In genomic region chr15:67641453-67641852, GRCh38 we compare ENCODE assay signal across 26 cellular contexts.
DNase-seq lines count a peak whose midpoint lies in the region; ATAC-seq, FAIRE-seq and TF ChIP-seq lines count a peak whose summit lies in the region.
"Had no signal": no experiment of that assay in that cellular context is flagged by ENCODE, and none has a peak within 500 bp of the region (broad histone marks: within the 10 kb centered on the region; RNA-seq: fewer than 3 reads in every experiment).

No MANE protein-coding gene starts in this region.

- no peak overlapping the region for H2BK5ac ChIP-seq in mesendoderm (ENCODE audit: low read length)

- TF ChIP-seq RAD21 in A549 (conservative IDR thresholded peaks at IDR 0.05 in 1 of 2, IDR thresholded peaks at IDR 0.05 in 1 of 2): no peak

- H3K79me2 ChIP-seq in GM23338 (replicated peaks; ENCODE audit: insufficient read depth): no peaks in the 10 kb centered on the region
- H3K79me2 ChIP-seq in mesendoderm (ENCODE audit: control insufficient read depth, insufficient read depth, low read length): no peaks in the 10 kb centered on the region

- ATAC-seq in A549: no peak
- ATAC-seq in GM23338: no peak; the same call in 2 of the 3 replicates
- no peak for ATAC-seq in psoas muscle
- no peak for ATAC-seq in GM21447 (IDR thresholded peaks at IDR 0.05; ENCODE audit: unreplicated experiment)

- no peak overlapping the region for H2BK120ac ChIP-seq in mesendoderm (ENCODE audit: low read depth, low read length)

- H3K27ac ChIP-seq in A549 (no peak overlapping the region), GM23338 (ENCODE audit: low read depth) (no peak overlapping the region), mesendoderm (ENCODE audit: low read depth, low read length) (no peak overlapping the region), psoas muscle (no peak overlapping the region)
- H3K27ac ChIP-seq: adrenal gland, KMS-11, prostate gland, sigmoid colon, tibial artery had no signal

- H3K4me2 ChIP-seq in A549 (no peak overlapping the region), GM23338 (no peak overlapping the region), mesendoderm (ENCODE audit: low read length) (no peak overlapping the region)
- H3K4me2 ChIP-seq: KMS-11 had no signal

- no peak overlapping the region for H3K23ac ChIP-seq in mesendoderm (ENCODE audit: low read length)

- no peak for TF ChIP-seq CTCF in A549 (IDR thresholded peaks at IDR 0.05)
- 0 out of 4 replicates have a peak, but pooled peaks of 1 of the 2 experiments have one; percentile 19 for TF ChIP-seq CTCF in GM23338 (conservative IDR thresholded peaks at IDR 0.05; ENCODE audit: low read depth in 2 of 2)
- TF ChIP-seq CTCF in psoas muscle (IDR thresholded peaks at IDR 0.05): no peak

- POLR2A ChIA-PET in A549 (lab: Yijun Ruan, JAX): no interaction called here

- no peak overlapping the region for H3K18ac ChIP-seq in mesendoderm (ENCODE audit: low read length)

- no peak overlapping the region for H2AK5ac ChIP-seq in mesendoderm (ENCODE audit: low read length)

- no peak overlapping the region; the same call in 1 of the 2 replicates for H3K27ac Mint-ChIP-seq in GM23338
- H3K27ac Mint-ChIP-seq: activated CD4-positive, alpha-beta memory T cell treated with anti-CD3 and anti-CD28 coated beads for 36 hours; activated T-helper 1 cell treated with anti-CD3 and anti-CD28 coated beads, Interleukin-12 subunit alpha, Interleukin-12 subunit beta, Interleukin-2, Interleukin-4 antibody, amounts not matched to agents 30 ng/mL and 10 ng/mL and 1 ng/mL, durations not matched to agents 14 hours and 24 hours and 36 hours; dendritic cell treated with granulocyte-macrophage colony-stimulating factor and Interleukin-4, amounts not matched to agents 40 ng/mL and 50 ng/mL, for 4 days; T-helper 2 cell treated with Interferon-gamma antibody and Interleukin-4, amounts not matched to agents 5 μg/mL and 100 μg/mL, for 36 hours had no signal

- H3K4me1 ChIP-seq in A549 (no peaks in the 10 kb centered on the region), GM23338 (ENCODE audit: insufficient read depth) (peaks cover 13% of the 10 kb centered on the region), mesendoderm (ENCODE audit: control insufficient read depth, low read depth, low read length) (no peaks in the 10 kb centered on the region), psoas muscle (no peaks in the 10 kb centered on the region)
- H3K4me1 ChIP-seq: adrenal gland, prostate gland, tibial artery had no signal

- H2AFZ ChIP-seq in GM23338: no peak overlapping the region

- H3K36me3 Mint-ChIP-seq in GM23338 (ENCODE audit: low read depth): peaks cover 14% of the 10 kb centered on the region; the same call in 2 of the 3 replicates

- H3K9me3 ChIP-seq in A549 (no peaks in the 10 kb centered on the region), psoas muscle (no peaks in the 10 kb centered on the region)
- H3K9me3 ChIP-seq: adrenal gland, prostate gland, sigmoid colon, tibial artery had no signal

- no peak overlapping the region for H2BK15ac ChIP-seq in mesendoderm (replicated peaks; ENCODE audit: low read depth)

- no peak overlapping the region for H3K9ac ChIP-seq in mesendoderm (ENCODE audit: low read length)
- H3K9ac ChIP-seq: KMS-11 had no signal

- no peak overlapping the region for H4K5ac ChIP-seq in mesendoderm (ENCODE audit: low read length)

- H3K9me3 Mint-ChIP-seq in GM23338: no peaks in the 10 kb centered on the region; the same call in 2 of the 3 replicates
- H3K9me3 Mint-ChIP-seq: activated CD4-positive, alpha-beta memory T cell treated with anti-CD3 and anti-CD28 coated beads for 36 hours; activated T-helper 1 cell treated with anti-CD3 and anti-CD28 coated beads, Interleukin-12 subunit alpha, Interleukin-12 subunit beta, Interleukin-2, Interleukin-4 antibody, amounts not matched to agents 30 ng/mL and 10 ng/mL and 1 ng/mL, durations not matched to agents 14 hours and 24 hours and 36 hours; central memory CD8-positive, alpha-beta T cell; dendritic cell treated with granulocyte-macrophage colony-stimulating factor and Interleukin-4, amounts not matched to agents 40 ng/mL and 50 ng/mL, for 4 days; T-helper 2 cell treated with Interferon-gamma antibody and Interleukin-4, amounts not matched to agents 5 μg/mL and 100 μg/mL, for 36 hours had no signal

- H3K4ac ChIP-seq in mesendoderm (ENCODE audit: low read depth, low read length): no peak overlapping the region

- no peaks in the 10 kb centered on the region for H3K79me1 ChIP-seq in mesendoderm (ENCODE audit: low read length)

- no peak overlapping the region for H4K8ac ChIP-seq in mesendoderm (ENCODE audit: low read depth, low read length)

- H3K4me3 Mint-ChIP-seq in GM23338: no peak overlapping the region
- H3K4me3 Mint-ChIP-seq: activated CD4-positive, alpha-beta memory T cell treated with anti-CD3 and anti-CD28 coated beads for 36 hours; activated T-helper 1 cell treated with anti-CD3 and anti-CD28 coated beads, Interleukin-12 subunit alpha, Interleukin-12 subunit beta, Interleukin-2, Interleukin-4 antibody, amounts not matched to agents 30 ng/mL and 10 ng/mL and 1 ng/mL, durations not matched to agents 14 hours and 24 hours and 36 hours; central memory CD8-positive, alpha-beta T cell; dendritic cell treated with granulocyte-macrophage colony-stimulating factor and Interleukin-4, amounts not matched to agents 40 ng/mL and 50 ng/mL, for 4 days; T-helper 2 cell treated with Interferon-gamma antibody and Interleukin-4, amounts not matched to agents 5 μg/mL and 100 μg/mL, for 36 hours had no signal

- CTCF ChIA-PET in A549 (lab: Yijun Ruan, JAX): no interaction called here

- H4K20me1 ChIP-seq in GM23338 (replicated peaks; ENCODE audit: insufficient read depth): no peaks in the 10 kb centered on the region

- H3K27me3 ChIP-seq in GM23338 (ENCODE audit: insufficient read depth): no peaks in the 10 kb centered on the region
- no peaks in the 10 kb centered on the region for H3K27me3 ChIP-seq in mesendoderm (ENCODE audit: insufficient read depth, low read length, poor library complexity)
- no peaks in the 10 kb centered on the region for H3K27me3 ChIP-seq in psoas muscle (ENCODE audit: insufficient read depth in 3 of 3, low read length in 2 of 3)
- H3K27me3 ChIP-seq: adrenal gland, sigmoid colon, tibial artery had no signal

- FAIRE-seq in A549 (lab: Jason Lieb, UNC): peak; percentile 70
- FAIRE-seq: G401.6 had no signal

- no peaks in the 10 kb centered on the region for H3F3A ChIP-seq in GM23338 (replicated peaks; ENCODE audit: low read depth)

- 71% methylated on average over 3 of the region's 3 CpGs for WGBS in A549 (ENCODE audit: missing lambda C conversion rate)
- WGBS in mesendoderm (ENCODE audit: extremely low coverage, insufficient coverage, low lambda C conversion rate): no CpG with 5 or more reads among the region's 3 CpGs
- 67 to 76% (median 73%) methylated on average over 3 of the region's 3 CpGs for WGBS in psoas muscle, 3 donors

- H3K36me3 ChIP-seq in GM23338 (ENCODE audit: insufficient read depth): no peaks in the 10 kb centered on the region
- no peaks in the 10 kb centered on the region for H3K36me3 ChIP-seq in mesendoderm (ENCODE audit: control insufficient read depth, insufficient read depth, low read length)
- H3K36me3 ChIP-seq in psoas muscle (ENCODE audit: insufficient read depth in 1 of 2, low read depth in 1 of 2): peaks cover 0 to 7% of the 10 kb centered on the region in 2 donors
- H3K36me3 ChIP-seq: adrenal gland, prostate gland had no signal

- TF ChIP-seq EP300 in A549 (IDR thresholded peaks at IDR 0.05): no peak

- no peak overlapping the region for H3K56ac ChIP-seq in mesendoderm (ENCODE audit: low read length)

- H3K9me2 ChIP-seq in GM23338 (ENCODE audit: insufficient read depth): no peaks in the 10 kb centered on the region

- intact Hi-C loops in psoas muscle (cut with DNase I): no loop called here

- no peak for TF ChIP-seq POLR2A in A549 (IDR thresholded peaks at IDR 0.05; ENCODE audit: low read length)

- no peak overlapping the region for H3K4me3 ChIP-seq in A549
- no peak overlapping the region for H3K4me3 ChIP-seq in GM23338
- no peak overlapping the region for H3K4me3 ChIP-seq in mesendoderm (ENCODE audit: low read length)
- H3K4me3 ChIP-seq in psoas muscle: no peak overlapping the region
- H3K4me3 ChIP-seq: adrenal gland, prostate gland, sigmoid colon, tibial artery had no signal

- DNase-seq in A549 (ENCODE audit: low read depth in 1 of 2, low spot score in 1 of 2): no peak
- peak; percentile 27 for DNase-seq in GM23338 (ENCODE audit: low spot score)
- DNase-seq in NCI-H526 treated with DMSO at 0.1 percent for 48 hours (lab: John Stamatoyannopoulos, UW): peak; percentile 75
- peak; percentile 7 for DNase-seq in mesendoderm
- DNase-seq in Kasumi-1 (lab: John Stamatoyannopoulos, UW): no peak
- DNase-seq in psoas muscle: no peak
- DNase-seq: activated CD4-positive, alpha-beta memory T cell treated with anti-CD3 and anti-CD28 coated beads for 36 hours; activated CD4-positive, alpha-beta T cell treated with anti-CD3 and anti-CD28 coated beads for 1 hour; activated CD8-positive, alpha-beta memory T cell treated with anti-CD3 and anti-CD28 coated beads, Interleukin-2, amount 50 U/mL, for 4 hours; activated naive CD4-positive, alpha-beta T cell treated with Interleukin-2 at 50 U/mL for 16 hours; adrenal gland; DMS153; islet precursor cell; NCI-H2171 treated with DMSO at 0.1 percent for 48 hours; NCI-H82; sigmoid colon; stimulated activated CD4-positive, alpha-beta T cell treated with anti-CD3 and anti-CD28 coated beads, Interleukin-4, amount 100 ng/mL, for 4 hours; tibial artery had no signal

- H3K4me1 Mint-ChIP-seq in GM23338: peaks cover 16% of the 10 kb centered on the region
- H3K4me1 Mint-ChIP-seq: central memory CD8-positive, alpha-beta T cell had no signal

- H3K27me3 Mint-ChIP-seq in GM23338 (ENCODE audit: insufficient read depth, low read depth, poor library complexity): peaks cover 3% of the 10 kb centered on the region
- H3K27me3 Mint-ChIP-seq: activated CD4-positive, alpha-beta memory T cell treated with anti-CD3 and anti-CD28 coated beads for 36 hours; central memory CD8-positive, alpha-beta T cell; dendritic cell treated with granulocyte-macrophage colony-stimulating factor and Interleukin-4, amounts not matched to agents 40 ng/mL and 50 ng/mL, for 4 days had no signal

TF ChIP-seq in A549, 52 proteins besides CTCF, POLR2A, EP300 and RAD21 (continues in another document):
- no peak for TF ChIP-seq HOXA7 (CRISPR knock-in tag; IDR thresholded peaks at IDR 0.05)
- no peak for TF ChIP-seq JUN (IDR thresholded peaks at IDR 0.05)
- no peak for TF ChIP-seq TFCP2L1 (CRISPR knock-in tag; IDR thresholded peaks at IDR 0.05)
- TF ChIP-seq EHF (CRISPR knock-in tag; IDR thresholded peaks at IDR 0.05): no peak
- TF ChIP-seq GATA3 (IDR thresholded peaks at IDR 0.05; ENCODE audit: borderline replicate concordance): no peak
- no peak for TF ChIP-seq ZFP36 (IDR thresholded peaks at IDR 0.05; ENCODE audit: borderline replicate concordance, partially characterized antibody)

TF ChIP-seq in GM23338, 12 proteins besides CTCF, POLR2A, EP300 and RAD21 (continues in another document):
- TF ChIP-seq STAT1 (IDR thresholded peaks at IDR 0.05; ENCODE audit: unreplicated experiment) (no peak), EZH2 (IDR thresholded peaks at IDR 0.05; ENCODE audit: low read depth, unreplicated experiment) (no peak), POLR2AphosphoS5 (IDR thresholded peaks at IDR 0.05; ENCODE audit: low read depth) (no peak), ZNF331 (CRISPR knock-in tag; IDR thresholded peaks at IDR 0.05; ENCODE audit: low read depth) (no peak), NANOG (IDR thresholded peaks at IDR 0.05; ENCODE audit: borderline replicate concordance) (no peak)

Comparison
In these comparisons a context has a peak if more than half of its experiments do, and no peak if none do; other contexts are left out.
1. DNase-seq: peak in GM23338 (single experiment), NCI-H526 treated with DMSO at 0.1 percent for 48 hours (single experiment) and mesendoderm (single experiment); none in A549 (0 of 2), Kasumi-1 (0 of 2) and psoas muscle (0 of 2).